Comparison of ENCODE assay signal across 24 cellular contexts in genomic region chr4:134465417-134465816, GRCh38.
DNase-seq lines count a peak whose midpoint lies in the region; ATAC-seq, FAIRE-seq and TF ChIP-seq lines count a peak whose summit lies in the region.
"Had no signal": no experiment of that assay in that cellular context is flagged by ENCODE, and none has a peak within 500 bp of the region (broad histone marks: within the 10 kb centered on the region; RNA-seq: fewer than 3 reads in every experiment).

No MANE protein-coding gene starts in this region.

- intact Hi-C loops in endothelial cell of umbilical vein (cut with micrococcal nuclease): loop anchor here (5.0 kb wide), 1 partner anchor 603 kb away; no protein-coding TSS in a partner anchor
- intact Hi-C loops in posterior cingulate gyrus (cut with DNase I): no loop called here

- H3K79me2 ChIP-seq in endothelial cell of umbilical vein (ENCODE audit: control insufficient read depth, insufficient read depth, low read length): no peaks in the 10 kb centered on the region

- H3K9ac ChIP-seq in endothelial cell of umbilical vein (replicated peaks; ENCODE audit: extremely low read depth, insufficient read depth, low read length): no peak overlapping the region

- H3K4me1 ChIP-seq in endothelial cell of umbilical vein (ENCODE audit: control insufficient read depth, extremely low read depth, insufficient read depth, low read length): no peaks in the 10 kb centered on the region

- H3K27me3 ChIP-seq in endothelial cell of umbilical vein (ENCODE audit: control insufficient read depth in 2 of 2, insufficient read depth in 2 of 2, low read length in 2 of 2): no peaks in the 10 kb centered on the region

- no peaks in the 10 kb centered on the region for H4K20me1 ChIP-seq in endothelial cell of umbilical vein (replicated peaks; ENCODE audit: control insufficient read depth, extremely low read depth, insufficient read depth, low read length)

- POLR2A ChIA-PET in endothelial cell of umbilical vein (lab: Charles Lee): no interaction called here

- H3K9me3 ChIP-seq in endothelial cell of umbilical vein (replicated peaks; ENCODE audit: control insufficient read depth, insufficient read depth, low read length): no peaks in the 10 kb centered on the region

- H3K9me1 ChIP-seq in endothelial cell of umbilical vein (replicated peaks; ENCODE audit: control insufficient read depth, extremely low read depth, insufficient read depth, low read length): no peaks in the 10 kb centered on the region

- peak; percentile 12 for DNase-seq in ELF-1 (ENCODE audit: low read depth, low spot score)
- peak; percentile 38 for DNase-seq in OCI-M1 (lab: John Stamatoyannopoulos, UW)
- DNase-seq in endothelial cell of umbilical vein (ENCODE audit: low read depth, low spot score): no peak
- DNase-seq in pons (ENCODE audit: low spot score): peak; percentile 53
- DNase-seq in AG08395 (ENCODE audit: low spot score): no peak
- no peak for DNase-seq in posterior cingulate gyrus
- DNase-seq: activated CD4-positive, CD25-positive, alpha-beta regulatory T cell; activated CD8-positive, alpha-beta memory T cell treated with anti-CD3 and anti-CD28 coated beads, Interleukin-2, amount 10 ng/mL, durations not matched to agents 7 days and 5 days; activated naive CD8-positive, alpha-beta T cell treated with anti-CD3 and anti-CD28 coated beads, Interleukin-2, amount 50 U/mL, for 24 hours; activated T-cell treated with anti-CD3 and anti-CD28 coated beads, Interleukin-2, amount 50 U/mL, for 48 hours; CD4-positive, alpha-beta memory T cell; DMS153; GOT3; Kasumi-1; mammary epithelial cell; NCI-H1930; NCI-H446; PC-9; Right ventricle myocardium superior; stimulated activated CD4-positive, alpha-beta T cell treated with anti-CD3 and anti-CD28 coated beads, Interleukin-15, amount 100 ng/mL, for 24 hours; stimulated activated naive B cell treated with anti-CD40 and anti-IgM and Interleukin-4, amounts not matched to agents 10 μg/mL and 1 μg/mL and 100 μg/mL, for 72 hours; T1000 had no signal

- no peak for TF ChIP-seq CTCF in endothelial cell of umbilical vein (IDR thresholded peaks at IDR 0.05; ENCODE audit: extremely low read depth in 1 of 2, insufficient read depth in 1 of 2, low read depth in 1 of 2, low read length in 2 of 2)

- no peak overlapping the region for H3K27ac ChIP-seq in endothelial cell of umbilical vein (ENCODE audit: insufficient read depth, low read depth, low read length)
- H3K27ac ChIP-seq: PC-9 had no signal

- no peaks in the 10 kb centered on the region for H3K36me3 ChIP-seq in endothelial cell of umbilical vein (ENCODE audit: control insufficient read depth in 2 of 2, extremely low read depth in 1 of 2, insufficient read depth in 2 of 2, low read length in 2 of 2)

- FAIRE-seq in endothelial cell of umbilical vein (lab: Jason Lieb, UNC): no peak
- FAIRE-seq: G401.6 had no signal

- no peak for ATAC-seq in GM19395 (IDR thresholded peaks at IDR 0.05; ENCODE audit: unreplicated experiment)
- ATAC-seq: activated CD8-positive, alpha-beta memory T cell treated with anti-CD3 and anti-CD28 coated beads, Interleukin-2, amount 10 ng/mL, durations not matched to agents 7 days and 5 days; activated naive CD8-positive, alpha-beta T cell treated with anti-CD3 and anti-CD28 coated beads, Interleukin-2, amount 50 U/mL, for 24 hours; stimulated activated naive B cell treated with anti-CD40 and anti-IgM and Interleukin-4, amounts not matched to agents 10 μg/mL and 1 μg/mL and 100 μg/mL, for 72 hours had no signal

- no peak for TF ChIP-seq POLR2A in endothelial cell of umbilical vein (IDR thresholded peaks at IDR 0.05; ENCODE audit: low read depth, low read length)

- CTCF ChIA-PET in endothelial cell of umbilical vein (lab: Charles Lee): no interaction called here

- H3K4me2 ChIP-seq in endothelial cell of umbilical vein (ENCODE audit: insufficient read depth, low read length): no peak overlapping the region
- H3K4me2 ChIP-seq: PC-9 had no signal

- dilution Hi-C loops in endothelial cell of umbilical vein (cut with MboI; ENCODE audit: extremely low pct_ligation_motif_present, low sequenced_read_pairs): no loop called here

- no TSS peak for BruUV-seq in endothelial cell of umbilical vein (replicated peaks; lab: Mats Ljungman, UMichigan)

- H3K4me3 ChIP-seq in endothelial cell of umbilical vein (replicated peaks in 1 of 3; ENCODE audit: insufficient read depth in 1 of 3, low read depth in 1 of 3, low read length in 3 of 3): no peak overlapping the region
- H3K4me3 ChIP-seq: PC-9 had no signal

- H2AFZ ChIP-seq in endothelial cell of umbilical vein (ENCODE audit: low read depth, low read length): peak overlapping the region; percentile 48
- H2AFZ ChIP-seq: PC-9 had no signal

TF ChIP-seq in endothelial cell of umbilical vein, 7 proteins besides CTCF, POLR2A, EP300 and RAD21:
- TF ChIP-seq GATA2 (IDR thresholded peaks at IDR 0.05; ENCODE audit: insufficient read depth, insufficient read length, low read depth, low read length) (no peak), MAX (IDR thresholded peaks at IDR 0.05; ENCODE audit: insufficient read depth, insufficient read length) (no peak), MYC (IDR thresholded peaks at IDR 0.05; ENCODE audit: low read depth, low read length) (no peak), EZH2 (IDR thresholded peaks at IDR 0.05; ENCODE audit: borderline replicate concordance, low read depth, low read length, severe bottlenecking) (no peak), FOS (IDR thresholded peaks at IDR 0.05; ENCODE audit: borderline replicate concordance, insufficient read depth, low read length) (no peak), JUN (IDR thresholded peaks at IDR 0.05; ENCODE audit: borderline replicate concordance, insufficient read depth, insufficient read length, low read depth) (no peak), POLR2AphosphoS5 (IDR thresholded peaks at IDR 0.05; ENCODE audit: insufficient read depth, low read depth, low read length) (no peak)

Comparison
In these comparisons a context has a peak if more than half of its experiments do, and no peak if none do; other contexts are left out.
1. DNase-seq: peak in ELF-1 (single experiment), OCI-M1 (single experiment) and pons (single experiment); none in endothelial cell of umbilical vein (single experiment), AG08395 (single experiment) and posterior cingulate gyrus (0 of 10).